In the genomic region with DNA sequence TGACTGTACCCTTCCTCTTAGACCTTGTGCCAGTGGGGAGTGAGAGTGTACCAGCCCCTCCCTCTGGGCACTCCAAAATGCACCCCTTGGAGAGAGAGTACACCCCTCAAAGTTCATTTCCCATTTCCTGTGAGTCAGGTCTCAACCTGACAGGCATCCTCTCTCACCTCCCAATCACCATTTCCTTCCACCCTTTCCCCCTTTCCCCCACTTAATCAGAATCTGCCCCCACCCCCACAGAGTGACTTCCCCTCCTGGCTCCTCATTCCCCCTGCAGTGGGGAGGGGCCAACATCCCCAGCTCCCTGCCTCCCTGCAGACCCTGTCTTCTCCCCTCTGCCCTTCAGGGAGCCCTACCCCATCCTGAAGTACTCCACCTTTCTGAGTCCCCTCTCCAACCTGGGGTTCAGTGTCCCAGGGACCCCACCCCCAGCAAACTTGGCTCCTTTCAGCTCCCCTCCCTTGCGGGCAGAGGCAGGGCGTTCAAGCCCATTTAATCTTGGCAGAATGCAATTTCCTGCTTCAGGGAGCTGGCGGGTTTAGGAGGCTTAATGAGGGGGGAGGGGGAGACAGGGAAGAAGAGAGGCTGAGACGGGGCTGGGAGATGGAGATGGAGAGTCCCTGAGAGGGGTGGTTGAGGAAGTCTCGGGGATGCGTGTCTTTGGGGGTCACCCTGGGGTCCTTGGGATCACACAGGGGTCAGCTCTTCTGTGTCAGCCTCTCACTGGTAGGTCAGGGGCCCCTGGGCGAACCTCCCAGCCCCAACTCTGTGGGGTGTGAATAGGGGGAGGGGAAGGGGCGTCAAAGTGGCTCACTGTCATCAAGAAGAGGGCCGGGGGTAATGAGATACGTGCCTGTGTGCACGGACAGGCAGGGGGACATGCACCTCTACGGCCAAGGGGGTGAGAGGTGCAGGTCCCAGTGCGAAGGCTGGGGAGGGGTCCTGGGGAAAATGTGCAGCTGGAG, we compare ENCODE assay signal across 12 cellular contexts. TPM values are rescaled to one million over a fixed set of nuclear protein-coding genes. Genes with fewer than 3 reads are reported as not detected.
A peak's percentile ranks its signal among the peaks of the same experiment; 100 is the strongest.
DNase-seq lines count a peak whose midpoint lies in the region; ATAC-seq, FAIRE-seq and TF ChIP-seq lines count a peak whose summit lies in the region.
"Had no signal": no experiment of that assay in that cellular context is flagged by ENCODE, and none has a peak within 500 bp of the region (broad histone marks: within the 10 kb centered on the region; RNA-seq: fewer than 3 reads in every experiment).

No MANE protein-coding gene starts in this region.

- H3K27ac ChIP-seq in DND-41 (ENCODE audit: low read length), result no peak overlapping the region
- no peak overlapping the region for H3K27ac ChIP-seq in HUES6 (ENCODE audit: low read depth, low read length)
- H3K27ac ChIP-seq in keratinocyte (ENCODE audit: control insufficient read depth, insufficient read depth, low read length), result no peak overlapping the region
- H3K27ac ChIP-seq in substantia nigra (ENCODE audit: low read depth, low read length, poor library complexity, severe bottlenecking), result no peak overlapping the region
- H3K27ac ChIP-seq: SJSA1 had no signal

- ATAC-seq in DND-41 (ENCODE audit: insufficient read depth, low read depth) (peak; percentile 56), GM18511 (IDR thresholded peaks at IDR 0.05; ENCODE audit: unreplicated experiment) (no peak), HG03139 (IDR thresholded peaks at IDR 0.05; ENCODE audit: unreplicated experiment) (no peak), GM21576 (IDR thresholded peaks at IDR 0.05; ENCODE audit: unreplicated experiment) (no peak)

- dilution Hi-C loops in keratinocyte (cut with MboI; ENCODE audit: extremely low pct_ligation_motif_present, low sequenced_read_pairs), result no loop called here

- H3K9me1 ChIP-seq in keratinocyte (ENCODE audit: control insufficient read depth, extremely low read depth, insufficient read depth, low read length), result peaks cover 2% of the 10 kb centered on the region

- H3K9me3 ChIP-seq in DND-41 (ENCODE audit: insufficient read depth, low read length, severe bottlenecking) (no peaks in the 10 kb centered on the region), HUES6 (ENCODE audit: control insufficient read depth, insufficient read depth, low read depth, low read length) (no peaks in the 10 kb centered on the region), keratinocyte (ENCODE audit: control insufficient read depth, low read depth, low read length) (no peaks in the 10 kb centered on the region)
- H3K9me3 ChIP-seq: SJSA1 had no signal

- H4K20me1 ChIP-seq in DND-41 (ENCODE audit: insufficient read depth, low read length), result peaks cover 7% of the 10 kb centered on the region
- H4K20me1 ChIP-seq in keratinocyte (ENCODE audit: control insufficient read depth, extremely low read depth, insufficient read depth, low read length), result no peaks in the 10 kb centered on the region

- FAIRE-seq in keratinocyte (lab: Jason Lieb, UNC), result peak; percentile 90
- FAIRE-seq: endometrium had no signal

- H3K9ac ChIP-seq in DND-41 (ENCODE audit: low read depth, low read length) (no peak overlapping the region), HUES6 (ENCODE audit: low read length) (no peak overlapping the region), keratinocyte (ENCODE audit: control insufficient read depth, extremely low read depth, insufficient read depth, low read length) (peak overlapping the region; percentile 28)

- H2AFZ ChIP-seq in DND-41 (ENCODE audit: low read depth, low read length), result no peak overlapping the region
- H2AFZ ChIP-seq in keratinocyte (ENCODE audit: control insufficient read depth, low read length), result peak overlapping the region; percentile 40

- H3K4me2 ChIP-seq in DND-41 (ENCODE audit: insufficient read depth, low read length) (peak overlapping the region; percentile 31; the same call in 1 of the 2 replicates), keratinocyte (ENCODE audit: control insufficient read depth, extremely low read depth, insufficient read depth, low read depth, low read length) (peak overlapping the region; percentile 89)

- H3K36me3 ChIP-seq in DND-41 (ENCODE audit: insufficient read depth, low read length) (no peaks in the 10 kb centered on the region), HUES6 (ENCODE audit: control insufficient read depth, insufficient read depth, low read length) (no peaks in the 10 kb centered on the region), keratinocyte (ENCODE audit: control insufficient read depth in 2 of 2, extremely low read depth in 1 of 2, insufficient read depth in 2 of 2, low read length in 2 of 2) (no peaks in the 10 kb centered on the region)
- H3K36me3 ChIP-seq: SJSA1 had no signal

- TF ChIP-seq CTCF in DND-41 (IDR thresholded peaks at IDR 0.05; ENCODE audit: borderline replicate concordance, extremely low read depth, low read length, poor library complexity, severe bottlenecking) (no peak), keratinocyte (optimal IDR thresholded peaks at IDR 0.05 in 1 of 3, IDR thresholded peaks at IDR 0.05 in 1 of 3, conservative IDR thresholded peaks at IDR 0.05 in 1 of 3; ENCODE audit: extremely low read depth in 1 of 3, insufficient read depth in 2 of 3, low read length in 3 of 3) (no peak)

- DNase-seq in DND-41 (peak; percentile 27), SKM-1 (lab: John Stamatoyannopoulos, UW; ENCODE audit: unreplicated experiment) (peak; percentile 62), keratinocyte (ENCODE audit: low read depth, low spot score) (no peak), substantia nigra (lab: John Stamatoyannopoulos, UW) (no peak)
- DNase-seq: activated T-cell treated with anti-CD3 and anti-CD28 coated beads, Interleukin-2, amount 50 U/mL, for 1 hour had no signal

- H3K79me2 ChIP-seq in DND-41 (ENCODE audit: insufficient read depth, low read length), result no peaks in the 10 kb centered on the region
- no peaks in the 10 kb centered on the region for H3K79me2 ChIP-seq in keratinocyte (ENCODE audit: control insufficient read depth, insufficient read depth, low read length)

- H3K27me3 ChIP-seq in DND-41 (ENCODE audit: insufficient read depth, low read length, poor library complexity) (no peaks in the 10 kb centered on the region), HUES6 (ENCODE audit: control insufficient read depth, insufficient read depth, low read length) (no peaks in the 10 kb centered on the region), keratinocyte (ENCODE audit: control insufficient read depth, extremely low read depth, insufficient read depth, low read length) (no peaks in the 10 kb centered on the region)
- H3K27me3 ChIP-seq: SJSA1 had no signal

- peaks cover 14% of the 10 kb centered on the region for H3K4me1 ChIP-seq in DND-41 (ENCODE audit: insufficient read depth, low read length)
- H3K4me1 ChIP-seq in HUES6 (ENCODE audit: control insufficient read depth, insufficient read depth, low read length), result peaks cover 37% of the 10 kb centered on the region
- peaks cover 21% of the 10 kb centered on the region for H3K4me1 ChIP-seq in keratinocyte (ENCODE audit: control insufficient read depth, extremely low read depth, insufficient read depth, low read length)
- H3K4me1 ChIP-seq: SJSA1 had no signal

- no peak overlapping the region for H3K4me3 ChIP-seq in DND-41 (ENCODE audit: low read depth in 1 of 2, low read length in 2 of 2)
- peak overlapping the region; percentile 25 for H3K4me3 ChIP-seq in HUES6 (ENCODE audit: low read depth, low read length)
- peak overlapping the region in 2 of 3 experiments; percentile 40 to 49 for H3K4me3 ChIP-seq in keratinocyte (ENCODE audit: control insufficient read depth in 2 of 3, extremely low read depth in 1 of 3, insufficient read depth in 2 of 3, low read depth in 1 of 3, low read length in 3 of 3)
- H3K4me3 ChIP-seq: SJSA1 had no signal

RNA-seq across cellular contexts. Expression of a gene that starts 16.6 kb away (rescaled TPM):
- 72.8 to 115 TPM (median 102 TPM) in 3 replicates for polyA plus RNA-seq in keratinocyte
- 60.9 TPM for polyA plus RNA-seq in keratinocyte (2011; ENCODE audit: low read depth)
- 49.7 and 82.2 TPM in 2 replicates for polyA plus RNA-seq in keratinocyte (2011; cell fraction: cytosol; rRNA removed)
- polyA plus RNA-seq in keratinocyte (2011; cell fraction: nucleus; rRNA removed), result 173 and 208 TPM in 2 replicates
- polyA plus RNA-seq in keratinocyte (2012; ENCODE audit: low replicate concordance), result 94.6 and 131 TPM in 2 replicates
- polyA minus RNA-seq in keratinocyte, result 197 to 339 TPM (median 220 TPM) in 3 replicates
- 180 TPM for polyA minus RNA-seq in keratinocyte (2011; cell fraction: cytosol; rRNA and poly(A)+ RNA removed)
- polyA minus RNA-seq in keratinocyte (2011; cell fraction: nucleus; rRNA and poly(A)+ RNA removed), result 209 and 249 TPM in 2 replicates

RNA-seq across cellular contexts. Expression of a gene that starts 49.8 kb away (rescaled TPM):
- 73.8 to 167 TPM (median 127 TPM) in 3 replicates for polyA plus RNA-seq in keratinocyte
- polyA plus RNA-seq in keratinocyte (2011; ENCODE audit: low read depth), result 346 TPM
- polyA plus RNA-seq in keratinocyte (2011; cell fraction: cytosol; rRNA removed), result 37.0 and 38.9 TPM in 2 replicates
- polyA plus RNA-seq in keratinocyte (2011; cell fraction: nucleus; rRNA removed), result 296 and 383 TPM in 2 replicates
- 62.4 and 64.9 TPM in 2 replicates for polyA plus RNA-seq in keratinocyte (2012; ENCODE audit: low replicate concordance)
- polyA minus RNA-seq in keratinocyte, result 80.8 to 241 TPM (median 153 TPM) in 3 replicates
- 33.6 TPM for polyA minus RNA-seq in keratinocyte (2011; cell fraction: cytosol; rRNA and poly(A)+ RNA removed)
- polyA minus RNA-seq in keratinocyte (2011; cell fraction: nucleus; rRNA and poly(A)+ RNA removed), result 104 and 170 TPM in 2 replicates

RNA-seq across cellular contexts. Expression of a gene that starts 52.9 kb away (rescaled TPM):
- polyA plus RNA-seq in keratinocyte, result 0.05 to 0.12 TPM in 2 of 3 replicates, not detected in the other
- polyA plus RNA-seq in keratinocyte (2011; ENCODE audit: low read depth), result not detected
- polyA plus RNA-seq in keratinocyte (2011; cell fraction: cytosol; rRNA removed), result not detected in 2 replicates
- 0.40 and 0.56 TPM in 2 replicates for polyA plus RNA-seq in keratinocyte (2011; cell fraction: nucleus; rRNA removed)
- polyA plus RNA-seq in keratinocyte (2012; ENCODE audit: low replicate concordance), result not detected in 2 replicates
- 0.13 to 0.86 TPM in 2 of 3 replicates, not detected in the other for polyA minus RNA-seq in keratinocyte
- not detected for polyA minus RNA-seq in keratinocyte (2011; cell fraction: cytosol; rRNA and poly(A)+ RNA removed)
- 0.32 and 0.47 TPM in 2 replicates for polyA minus RNA-seq in keratinocyte (2011; cell fraction: nucleus; rRNA and poly(A)+ RNA removed)
- polyA plus RNA-seq: liver had no signal

Comparison
In these comparisons a context has a peak if more than half of its experiments do, and no peak if none do; other contexts are left out.
1. DNase-seq: peak in DND-41 (single experiment) and SKM-1 (single experiment); none in keratinocyte (single experiment) and substantia nigra (0 of 49).
2. H3K4me3 ChIP-seq: peak in HUES6 (single experiment) and keratinocyte (2 of 3); none in DND-41 (0 of 2).